In genomic region chr17:57873261-57874057, GRCh38 we compare ENCODE assay signal across 10 cellular contexts. TPM values are rescaled to one million over a fixed set of nuclear protein-coding genes. Genes with fewer than 3 reads are reported as not detected.
DNase-seq lines count a peak whose midpoint lies in the region; ATAC-seq and TF ChIP-seq lines count a peak whose summit lies in the region.
"Had no signal": no experiment of that assay in that cellular context is flagged by ENCODE, and none has a peak within 500 bp of the region (broad histone marks: within the 10 kb centered on the region; RNA-seq: fewer than 3 reads in every experiment).

No MANE protein-coding gene starts in this region.

- H3K4me1 ChIP-seq in SJCRH30 (peaks cover 56% of the 10 kb centered on the region), psoas muscle (peaks cover 72% of the 10 kb centered on the region)

- TF ChIP-seq CTCF in psoas muscle (IDR thresholded peaks at IDR 0.05): no peak

- DNase-seq in ELR (ENCODE audit: low read depth) (peak; percentile 61), SJCRH30 (no peak), globus pallidus (ENCODE audit: low spot score) (peak; percentile 71), psoas muscle (no peak), epidermal melanocyte (ENCODE audit: insufficient read length, low spot score) (no peak), COLO829 (ENCODE audit: low spot score) (no peak), SHP77 treated with DMSO at 0.1 percent for 48 hours (lab: John Stamatoyannopoulos, UW) (no peak)
- DNase-seq: NCI-H1417 treated with DMSO at 0.1 percent for 48 hours had no signal

- no peak overlapping the region for H3K4me3 ChIP-seq in SJCRH30
- H3K4me3 ChIP-seq in psoas muscle: no peak overlapping the region
- H3K4me3 ChIP-seq: GM12878 had no signal

- intact Hi-C loops in psoas muscle (cut with DNase I): no loop called here

- H3K36me3 ChIP-seq in SJCRH30: no peaks in the 10 kb centered on the region
- peaks cover 3 to 39% of the 10 kb centered on the region in 2 donors for H3K36me3 ChIP-seq in psoas muscle (ENCODE audit: insufficient read depth in 1 of 2, low read depth in 1 of 2)

- ATAC-seq in psoas muscle (no peak), HG02763 (IDR thresholded peaks at IDR 0.05; ENCODE audit: unreplicated experiment) (no peak)

- H3K9me3 ChIP-seq in SJCRH30 (replicated peaks) (no peaks in the 10 kb centered on the region), psoas muscle (no peaks in the 10 kb centered on the region)

- H3K27ac ChIP-seq in SJCRH30: peak overlapping the region; percentile 97
- peak overlapping the region; percentile 84 for H3K27ac ChIP-seq in psoas muscle

- WGBS in psoas muscle, 3 donors: 82 to 83% (median 83%) methylated on average over 16 of the region's 16 CpGs

- no peaks in the 10 kb centered on the region for H3K27me3 ChIP-seq in SJCRH30
- no peaks in the 10 kb centered on the region for H3K27me3 ChIP-seq in psoas muscle (ENCODE audit: insufficient read depth in 3 of 3, low read length in 2 of 3)

RNA-seq across cellular contexts. Expression of gene MRPS23, which starts 23.6 kb away (rescaled TPM):
- total RNA-seq in SJCRH30 (2014; rRNA removed; shearing (Covaris generic)): 28.4 and 36.5 TPM in 2 replicates
- total RNA-seq in psoas muscle: 10 to 100 TPM; 27.2 to 58.0 (median 40.4) TPM
- polyA plus RNA-seq in psoas muscle: 10 to 100 TPM; 49.2 to 91.1 (median 76.2) TPM

Comparison
In these comparisons a context has a peak if more than half of its experiments do, and no peak if none do; other contexts are left out.
1. DNase-seq: peak in ELR (single experiment) and globus pallidus (single experiment); none in SJCRH30 (0 of 2), psoas muscle (0 of 2), epidermal melanocyte (single experiment), COLO829 (single experiment) and SHP77 treated with DMSO at 0.1 percent for 48 hours (single experiment).